8 cellular contexts compared by ENCODE assay signal in genomic region chr5:134874831-134875655, GRCh38. TPM values are rescaled to one million over a fixed set of nuclear protein-coding genes. Genes with fewer than 3 reads are reported as not detected.
A peak's percentile ranks its signal among the peaks of the same experiment; 100 is the strongest.
DNase-seq lines count a peak whose midpoint lies in the region; ATAC-seq and TF ChIP-seq lines count a peak whose summit lies in the region.

No MANE protein-coding gene starts in this region.

- H3K4me1 ChIP-seq in fibroblast of lung (ENCODE audit: control insufficient read depth, extremely low read depth, insufficient read depth, low read length), result no peaks in the 10 kb centered on the region
- peaks cover 6 to 11% of the 10 kb centered on the region in 2 donors for H3K4me1 ChIP-seq in muscle layer of duodenum (ENCODE audit: control insufficient read depth in 1 of 2, insufficient read depth in 2 of 2, low read length in 2 of 2)
- H3K4me1 ChIP-seq in subcutaneous abdominal adipose tissue (ENCODE audit: control insufficient read depth in 5 of 5, insufficient read depth in 5 of 5, low read length in 5 of 5), result peaks cover 0 to 23% (median 19%) of the 10 kb centered on the region in 5 donors

- H2AFZ ChIP-seq in fibroblast of lung (ENCODE audit: low read length), result peak overlapping the region; percentile 91

- peak overlapping the region; percentile 99 for H3K9ac ChIP-seq in fibroblast of lung (ENCODE audit: insufficient read depth, low read length)
- H3K9ac ChIP-seq in subcutaneous abdominal adipose tissue (ENCODE audit: low read length in 5 of 5), result peak overlapping the region; percentile 43 to 93 (median 88)

- H3K27me3 ChIP-seq in fibroblast of lung (ENCODE audit: control insufficient read depth, insufficient read depth, low read length) (no peaks in the 10 kb centered on the region), muscle layer of duodenum (ENCODE audit: low read depth, low read length) (no peaks in the 10 kb centered on the region), subcutaneous abdominal adipose tissue (ENCODE audit: control insufficient read depth in 5 of 5, insufficient read depth in 4 of 5, low read length in 5 of 5) (no peaks in the 10 kb centered on the region)

- H3K27ac ChIP-seq in fibroblast of lung (ENCODE audit: insufficient read depth, low read length), result peak overlapping the region; percentile 96
- peak overlapping the region; percentile 94 for H3K27ac ChIP-seq in muscle layer of duodenum (ENCODE audit: low read length)
- H3K27ac ChIP-seq in subcutaneous abdominal adipose tissue (ENCODE audit: low read depth, low read length), result peak overlapping the region; percentile 92

- H3K36me3 ChIP-seq in fibroblast of lung (ENCODE audit: control insufficient read depth, insufficient read depth, low read length) (no peaks in the 10 kb centered on the region), muscle layer of duodenum (ENCODE audit: control insufficient read depth in 1 of 2, insufficient read depth in 2 of 2, low read length in 2 of 2) (peaks cover 0 to 10% of the 10 kb centered on the region in 2 donors), subcutaneous abdominal adipose tissue (ENCODE audit: control insufficient read depth in 5 of 5, insufficient read depth in 5 of 5, low read length in 5 of 5) (no peaks in the 10 kb centered on the region)

- H3K9me3 ChIP-seq in fibroblast of lung (ENCODE audit: control insufficient read depth, insufficient read depth, low read depth, low read length) (no peaks in the 10 kb centered on the region), muscle layer of duodenum (ENCODE audit: control insufficient read depth in 1 of 2, low read length in 2 of 2) (no peaks in the 10 kb centered on the region), subcutaneous abdominal adipose tissue (ENCODE audit: control insufficient read depth in 5 of 5, low read length in 5 of 5) (no peaks in the 10 kb centered on the region)

- H3K4me3 ChIP-seq in fibroblast of lung (replicated peaks in 1 of 4; ENCODE audit: control extremely low read depth in 1 of 4, insufficient read depth in 1 of 4, low read depth in 3 of 4, low read length in 4 of 4) (peak overlapping the region; percentile 51 to 93 (median 86)), muscle layer of duodenum (ENCODE audit: low read depth in 1 of 2, low read length in 2 of 2) (peak overlapping the region; percentile 91 to 94), subcutaneous abdominal adipose tissue (ENCODE audit: low read depth in 1 of 5, low read length in 5 of 5) (peak overlapping the region; percentile 85 to 91 (median 88))

- peak overlapping the region; percentile 46 for H3K4me2 ChIP-seq in fibroblast of lung (ENCODE audit: extremely low read depth, insufficient read depth, low read length)

- peaks cover 23% of the 10 kb centered on the region for H3K79me2 ChIP-seq in fibroblast of lung (ENCODE audit: control insufficient read depth, insufficient read depth, low read length)

- DNase-seq in NCI-H1436 (lab: John Stamatoyannopoulos, UW) (peak; percentile 19), NCI-H1436 treated with DMSO at 0.1 percent for 48 hours (lab: John Stamatoyannopoulos, UW) (no peak), NCI-H69 (lab: John Stamatoyannopoulos, UW) (peak; percentile 77), fibroblast of lung (ENCODE audit: low read depth in 2 of 2) (peak; percentile 88)
- DNase-seq in activated T-cell treated with anti-CD3 and anti-CD28 coated beads, Interleukin-2, amount 50 U/mL, for 48 hours, result peak; percentile 67 to 72

- ATAC-seq in HG02884 (IDR thresholded peaks at IDR 0.05; ENCODE audit: unreplicated experiment), result peak; percentile 31

- H4K20me1 ChIP-seq in fibroblast of lung (ENCODE audit: control insufficient read depth, extremely low read depth, insufficient read depth, low read length), result no peaks in the 10 kb centered on the region

- TF ChIP-seq CTCF in fibroblast of lung (conservative IDR thresholded peaks at IDR 0.05 in 1 of 2, IDR thresholded peaks at IDR 0.05 in 1 of 2; ENCODE audit: low read depth in 1 of 2, low read length in 2 of 2), result no peak

RNA-seq across cellular contexts. Expression of gene TXNDC15, which starts 0.9 kb away (rescaled TPM):
- total RNA-seq in fibroblast of lung, result 65.9 and 71.7 TPM in 2 replicates
- polyA plus RNA-seq in fibroblast of lung, result 86.0 and 132 TPM in 2 replicates
- 85.1 and 111 TPM in 2 replicates for polyA plus RNA-seq in fibroblast of lung (2012)
- 54.6 and 83.2 TPM in 2 replicates for polyA minus RNA-seq in fibroblast of lung (ENCODE audit: low replicate concordance)

RNA-seq across cellular contexts. Expression of gene C5orf24, which starts 29.3 kb away (rescaled TPM):
- total RNA-seq in fibroblast of lung, result 33.6 and 40.0 TPM in 2 replicates
- 45.2 and 71.3 TPM in 2 replicates for polyA plus RNA-seq in fibroblast of lung
- 25.9 and 40.7 TPM in 2 replicates for polyA plus RNA-seq in fibroblast of lung (2012)
- polyA minus RNA-seq in fibroblast of lung (ENCODE audit: low replicate concordance), result 6.4 and 10.9 TPM in 2 replicates

RNA-seq across cellular contexts. Expression of gene PCBD2, which starts 29.9 kb away (rescaled TPM):
- 2.8 and 5.4 TPM in 2 replicates for total RNA-seq in fibroblast of lung
- 3.8 and 6.6 TPM in 2 replicates for polyA plus RNA-seq in fibroblast of lung
- 4.0 and 5.6 TPM in 2 replicates for polyA plus RNA-seq in fibroblast of lung (2012)
- polyA minus RNA-seq in fibroblast of lung (ENCODE audit: low replicate concordance), result 0.19 and 0.67 TPM in 2 replicates
